In genomic region chr1:61708953-61709907, GRCh38 we compare ENCODE assay signal across 2 cellular contexts.
TF ChIP-seq lines count a peak whose summit lies in the region.

No MANE protein-coding gene starts in this region.

TF ChIP-seq in IMR-90, 13 proteins besides CTCF, POLR2A, EP300 and RAD21:
- no peak for TF ChIP-seq RCOR1 (IDR thresholded peaks at IDR 0.05; ENCODE audit: insufficient replicate concordance, low read length)
- no peak for TF ChIP-seq FOS (IDR thresholded peaks at IDR 0.05; ENCODE audit: low read depth, low read length)
- TF ChIP-seq NFE2L2 (IDR thresholded peaks at IDR 0.05; ENCODE audit: low read depth, low read length), result peak; percentile 19; the same call in 1 of the 2 replicates
- TF ChIP-seq CEBPB (IDR thresholded peaks at IDR 0.05; ENCODE audit: low read depth, low read length), result peak; percentile 49
- TF ChIP-seq MAZ (IDR thresholded peaks at IDR 0.05; ENCODE audit: borderline replicate concordance, low read depth, low read length), result no peak
- no peak for TF ChIP-seq RFX5 (IDR thresholded peaks at IDR 0.05; ENCODE audit: low read depth, low read length)

TF ChIP-seq in K562, 482 proteins besides CTCF, POLR2A, EP300 and RAD21 (continues in another document):
- TF ChIP-seq NFE2 (IDR thresholded peaks at IDR 0.05; ENCODE audit: low read depth) (peak; percentile 95), RCOR1 (IDR thresholded peaks at IDR 0.05; ENCODE audit: borderline replicate concordance in 1 of 2, low read depth in 2 of 2, low read length in 2 of 2) (peak in 1 of 2 experiments; percentile 84; a peak in 2 of 4 replicates), FOXK2 (conservative IDR thresholded peaks at IDR 0.05 in 1 of 2, IDR thresholded peaks at IDR 0.05 in 1 of 2; ENCODE audit: low read depth in 2 of 2) (0 out of 4 replicates have a peak, but pooled peaks of 1 of the 2 experiments have one; percentile 27), SMARCA5 (IDR thresholded peaks at IDR 0.05) (no peak), PBX2 (CRISPR knock-in tag; IDR thresholded peaks at IDR 0.05; ENCODE audit: low read depth) (no peak), PBX2 (tag; conservative IDR thresholded peaks at IDR 0.05; ENCODE audit: low read depth) (peak; percentile 84), CEBPB (tag; IDR thresholded peaks at IDR 0.05) (peak; percentile 81), HES1 (IDR thresholded peaks at IDR 0.05; ENCODE audit: low read depth) (peak; percentile 75), ZNF592 (IDR thresholded peaks at IDR 0.05) (peak; percentile 36; the same call in 1 of the 2 replicates), MYNN (IDR thresholded peaks at IDR 0.05) (peak; percentile 58; the same call in 1 of the 2 replicates), MYNN (CRISPR knock-in tag; IDR thresholded peaks at IDR 0.05) (no peak), ZNF146 (CRISPR knock-in tag; IDR thresholded peaks at IDR 0.05; ENCODE audit: unreplicated experiment) (no peak), VEZF1 (CRISPR knock-in tag; IDR thresholded peaks at IDR 0.05) (peak; percentile 35; the same call in 1 of the 2 replicates), CBFA2T2 (conservative IDR thresholded peaks at IDR 0.05) (peak; percentile 60), LCOR (CRISPR knock-in tag; IDR thresholded peaks at IDR 0.05) (no peak), BRD4 (IDR thresholded peaks at IDR 0.05) (0 out of 2 replicates have a peak, but pooled peaks have one; percentile 15), HDAC1 (IDR thresholded peaks at IDR 0.05) (0 out of 4 replicates have a peak, but pooled peaks of 1 of the 2 experiments have one; percentile 61), HOMEZ (CRISPR knock-in tag; IDR thresholded peaks at IDR 0.05) (no peak), MAFF (IDR thresholded peaks at IDR 0.05; ENCODE audit: low read length) (peak; percentile 82), SMARCA4 (IDR thresholded peaks at IDR 0.05) (peak; percentile 96), LARP7 (IDR thresholded peaks at IDR 0.05) (no peak), BCOR (IDR thresholded peaks at IDR 0.05) (peak; percentile 51; the same call in 1 of the 2 replicates), TRIM24 (IDR thresholded peaks at IDR 0.05) (peak; percentile 26 to 66; a peak in 1 of 4 replicates), HDAC6 (IDR thresholded peaks at IDR 0.05; ENCODE audit: low read depth, low read length) (no peak), GATAD2B (IDR thresholded peaks at IDR 0.05; ENCODE audit: borderline replicate concordance) (peak; percentile 51; the same call in 1 of the 2 replicates), ARNT (IDR thresholded peaks at IDR 0.05) (peak in 1 of 2 experiments; percentile 69; a peak in 1 of 4 replicates), ATF1 (CRISPR knock-in tag; IDR thresholded peaks at IDR 0.05) (no peak), ATF1 (tag; IDR thresholded peaks at IDR 0.05) (peak; percentile 35; the same call in 1 of the 2 replicates), HDAC2 (IDR thresholded peaks at IDR 0.05) (peak; percentile 87), ZBTB40 (IDR thresholded peaks at IDR 0.05) (0 out of 2 replicates have a peak, but pooled peaks have one; percentile 18), ZBTB40 (CRISPR knock-in tag; IDR thresholded peaks at IDR 0.05) (no peak), JUN (IDR thresholded peaks at IDR 0.05; ENCODE audit: borderline replicate concordance, low read depth, low read length) (0 out of 2 replicates have a peak, but pooled peaks have one; percentile 7), JUN (CRISPR knock-in tag; IDR thresholded peaks at IDR 0.05; ENCODE audit: borderline replicate concordance) (no peak), ZFP91 (CRISPR knock-in tag; IDR thresholded peaks at IDR 0.05) (no peak), MAFG (tag; conservative IDR thresholded peaks at IDR 0.05) (peak; percentile 84)
